ENCODE assay signal across 8 cellular contexts in the genomic region with DNA sequence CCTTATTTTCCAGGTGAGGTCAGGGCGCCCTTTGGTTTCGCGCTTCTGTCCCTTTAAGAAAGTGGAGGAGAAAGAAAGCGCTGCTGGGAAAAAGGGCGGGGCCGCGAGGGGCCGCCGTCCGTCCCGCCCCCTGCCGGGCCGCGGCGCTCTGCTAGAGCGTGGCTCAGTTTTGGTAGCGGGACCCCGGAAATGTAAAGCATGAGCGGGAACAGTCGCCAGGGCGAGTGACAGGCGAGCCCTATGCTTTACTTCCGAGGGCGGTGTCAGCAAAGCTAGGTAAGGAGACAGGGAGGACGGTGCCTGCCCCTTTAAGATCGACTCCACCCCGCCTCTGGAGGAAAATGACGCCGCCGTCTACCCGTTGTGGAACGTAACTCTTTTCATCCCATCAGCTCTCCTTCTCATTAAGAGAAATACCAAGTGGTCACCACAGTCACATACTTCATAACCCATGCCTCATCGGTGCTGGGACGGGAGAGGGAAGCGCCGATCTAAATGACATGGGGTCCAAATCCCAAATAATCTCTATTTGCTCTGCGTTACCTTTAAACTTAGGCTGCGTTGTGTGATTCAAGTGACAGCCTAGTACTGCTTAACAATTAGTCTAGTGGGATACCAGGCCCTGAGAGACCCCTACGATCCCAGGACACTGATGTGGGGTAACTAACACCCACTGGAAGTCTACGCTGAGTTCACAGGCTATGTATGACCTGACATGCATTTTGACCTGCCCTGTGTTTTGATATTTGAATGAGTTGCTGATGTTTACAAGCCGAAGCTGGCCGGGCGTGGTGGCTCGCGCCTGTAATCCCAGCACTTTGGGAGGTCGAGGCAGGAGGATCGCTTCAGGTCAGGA. TPM values are rescaled to one million over a fixed set of nuclear protein-coding genes. Genes with fewer than 3 reads are reported as not detected.
DNase-seq lines count a peak whose midpoint lies in the region; ATAC-seq and TF ChIP-seq lines count a peak whose summit lies in the region.

Gene ETFBKMT (plus strand): TSS at position 602 of the 856 bp plus-strand sequence. CDS start 2,266 bp downstream, outside the sequence.

- H3K4me1 Mint-ChIP-seq in Calu3 (ENCODE audit: low read depth, unreplicated experiment) = peaks cover 8% of the 10 kb centered on the region
- H3K4me1 Mint-ChIP-seq in endothelial cell (ENCODE audit: unreplicated experiment) = peaks cover 10% of the 10 kb centered on the region
- peaks cover 23% of the 10 kb centered on the region for H3K4me1 Mint-ChIP-seq in mesothelial cell of epicardium

- ATAC-seq in GM21381 (IDR thresholded peaks at IDR 0.05; ENCODE audit: unreplicated experiment) = peak; percentile 99

- no peaks in the 10 kb centered on the region for H3K9me3 ChIP-seq in NT2/D1 (ENCODE audit: insufficient read depth, low read length)

- H3K36me3 ChIP-seq in NT2/D1 (ENCODE audit: insufficient read depth, insufficient read length, low read length) = no peaks in the 10 kb centered on the region

- H3K27me3 Mint-ChIP-seq in Calu3 (ENCODE audit: unreplicated experiment) (no peaks in the 10 kb centered on the region), endothelial cell (ENCODE audit: unreplicated experiment) (peaks cover 5% of the 10 kb centered on the region), mesothelial cell of epicardium (ENCODE audit: low read depth) (no peaks in the 10 kb centered on the region)

- CTCF ChIA-PET in Calu3 (lab: Charles Lee) = interaction anchor here (0.8 to 1.1 kb wide), 2 partner anchors 70 to 1095 kb away, joined by 3 to 5 read pairs; partner anchors contain the start of gene AMN1

- H3K4me3 Mint-ChIP-seq in Calu3 (ENCODE audit: low read depth, unreplicated experiment) (peak within 1 kb of the TSS; percentile 73), endothelial cell (ENCODE audit: unreplicated experiment) (peak within 1 kb of the TSS; percentile 98), mesothelial cell of epicardium (peak within 1 kb of the TSS; percentile 97)

- DNase-seq in Calu3 (peak; percentile 95), HUDEP-2 (lab: John Stamatoyannopoulos, UW; ENCODE audit: unreplicated experiment in 76 of 76) (peak in 75 of 76 experiments; percentile 26 to 95 (median 90)), NT2/D1 (ENCODE audit: low read depth, low spot score) (peak; percentile 94), endothelial cell (ENCODE audit: low spot score) (peak; percentile 67), mesothelial cell of epicardium (ENCODE audit: low spot score in 2 of 2, unreplicated experiment in 2 of 2) (peak; percentile 66 to 79)
- peak; percentile 92 for DNase-seq in activated CD8-positive, alpha-beta memory T cell treated with anti-CD3 and anti-CD28 coated beads, Interleukin-2, amount 50 U/mL, for 48 hours
- peak; percentile 86 to 91 for DNase-seq in stimulated activated CD8-positive, alpha-beta memory T cell treated with anti-CD3 and anti-CD28 coated beads, Interleukin-15, amount 100 ng/mL, for 48 hours (ENCODE audit: low read depth in 2 of 2)

- peak within 1 kb of the TSS; percentile 68 for H3K4me3 ChIP-seq in NT2/D1 (ENCODE audit: insufficient read length, low read depth)

- TF ChIP-seq CTCF in Calu3 (IDR thresholded peaks at IDR 0.05; ENCODE audit: unreplicated experiment) (no peak), endothelial cell (IDR thresholded peaks at IDR 0.05; ENCODE audit: unreplicated experiment) (peak; percentile 35), mesothelial cell of epicardium (IDR thresholded peaks at IDR 0.05; ENCODE audit: unreplicated experiment) (peak; percentile 50)

- H3K27me3 ChIP-seq in NT2/D1 (ENCODE audit: insufficient read depth, insufficient read length) = no peaks in the 10 kb centered on the region

- peaks cover 8% of the 10 kb centered on the region for H3K36me3 Mint-ChIP-seq in Calu3 (ENCODE audit: insufficient read depth, unreplicated experiment)
- peaks cover 8% of the 10 kb centered on the region for H3K36me3 Mint-ChIP-seq in endothelial cell (ENCODE audit: low read depth, unreplicated experiment)
- H3K36me3 Mint-ChIP-seq in mesothelial cell of epicardium = peaks cover 4% of the 10 kb centered on the region

- peak within 1 kb of the TSS; percentile 78 for H3K9ac ChIP-seq in NT2/D1 (ENCODE audit: insufficient read length, low read depth)

- BruUV-seq in Calu3 (replicated peaks; lab: Mats Ljungman, UMichigan) = TSS peak; percentile 91

- H3K9me3 Mint-ChIP-seq in Calu3 (ENCODE audit: low read depth, unreplicated experiment) = no peaks in the 10 kb centered on the region
- H3K9me3 Mint-ChIP-seq in endothelial cell (ENCODE audit: unreplicated experiment) = no peaks in the 10 kb centered on the region
- no peaks in the 10 kb centered on the region for H3K9me3 Mint-ChIP-seq in mesothelial cell of epicardium

- no peaks in the 10 kb centered on the region for H3K4me1 ChIP-seq in NT2/D1 (ENCODE audit: insufficient read depth, insufficient read length)

- peak within 1 kb of the TSS; percentile 58 for H3K27ac Mint-ChIP-seq in Calu3 (ENCODE audit: unreplicated experiment)
- peak within 1 kb of the TSS; percentile 96 for H3K27ac Mint-ChIP-seq in endothelial cell (ENCODE audit: unreplicated experiment)
- peak within 1 kb of the TSS; percentile 99 for H3K27ac Mint-ChIP-seq in mesothelial cell of epicardium

- intact Hi-C loops in Calu3 (cut with micrococcal nuclease; ENCODE audit: unreplicated experiment) = loop anchor here (10.0 kb wide), 1 partner anchor 405 kb away; no protein-coding TSS in a partner anchor

RNA-seq across cellular contexts. Expression of gene ETFBKMT, which starts in this region (rescaled TPM):
- 2.2 and 2.3 TPM in 2 replicates for total RNA-seq in Calu3 (2022)
- total RNA-seq in endothelial cell (ENCODE audit: unreplicated experiment) = 3.6 TPM
- total RNA-seq in mesothelial cell of epicardium = 1.6 to 2.6 TPM (median 1.8 TPM) in 3 replicates

Comparison
In these comparisons a context has a peak if more than half of its experiments do, and no peak if none do; other contexts are left out.
1. Peak in every context shown above with its lines: DNase-seq, ATAC-seq and H3K4me3 ChIP-seq.